8 cellular contexts compared by ENCODE assay signal in the genomic region with DNA sequence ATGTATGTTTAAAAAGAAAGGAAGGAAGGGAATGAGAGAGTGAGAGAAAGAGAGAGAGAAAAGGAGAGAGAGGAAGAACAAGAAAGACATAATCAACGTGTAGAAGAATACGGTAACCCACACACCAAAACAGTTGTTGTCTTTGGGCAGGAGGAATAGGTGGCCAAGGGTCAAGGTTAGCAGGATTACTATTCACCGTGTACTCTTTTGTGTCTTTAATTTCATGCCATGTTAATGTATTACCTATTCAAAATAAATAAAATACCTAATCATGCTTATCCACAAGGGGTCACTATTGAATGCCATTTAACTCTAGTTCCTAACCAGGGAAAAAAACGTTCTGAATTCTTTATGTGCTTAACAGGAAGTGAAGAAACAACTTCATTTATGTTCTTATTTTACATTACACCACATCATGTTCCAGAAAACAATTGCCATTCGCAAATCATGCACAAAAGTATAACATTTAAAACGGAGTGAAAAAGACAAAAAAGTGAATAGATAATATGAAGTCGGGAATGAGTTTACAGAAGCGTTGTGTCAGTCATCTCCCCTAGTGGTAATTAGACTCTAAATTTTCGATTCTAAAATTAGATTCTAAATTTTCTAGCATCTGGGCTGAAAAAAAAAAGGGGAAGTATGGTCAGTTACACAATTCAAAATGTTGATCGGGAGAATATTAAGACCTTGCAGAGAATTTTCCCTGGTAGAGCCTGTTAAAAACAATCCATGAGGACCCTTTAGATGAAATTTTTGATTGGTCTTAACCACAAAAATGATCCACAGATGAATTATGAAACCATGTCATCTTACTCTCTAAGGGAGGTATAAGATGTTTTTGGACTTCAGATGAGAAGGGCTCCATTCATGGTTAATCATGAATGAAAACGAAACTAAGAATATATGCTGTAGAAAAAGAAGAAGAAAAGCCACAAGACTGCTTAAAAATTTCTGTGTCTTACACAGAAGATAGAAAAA. TPM values are rescaled to one million over a fixed set of nuclear protein-coding genes. Genes with fewer than 3 reads are reported as not detected.
DNase-seq lines count a peak whose midpoint lies in the region; ATAC-seq and TF ChIP-seq lines count a peak whose summit lies in the region.

No MANE protein-coding gene starts in this region.

- DNase-seq in activated CD4-positive, alpha-beta T cell treated with anti-CD3 and anti-CD28 coated beads for 36 hours, result no peak
- no peak for DNase-seq in activated CD4-positive, alpha-beta T cell treated with anti-CD3 and anti-CD28 coated beads, Interleukin-2, amount 50 U/mL, for 48 hours
- peak; percentile 76 for DNase-seq in H4 (ENCODE audit: low spot score)
- peak; percentile 74 for DNase-seq in Jurkat, Clone E6-1 (ENCODE audit: low read depth, low spot score)
- DNase-seq in NOMO-1 treated with dmso at 0.1 percent for 144 hours (lab: John Stamatoyannopoulos, UW; ENCODE audit: unreplicated experiment), result peak; percentile 86
- peak; percentile 82 for DNase-seq in iris pigment epithelial cell (ENCODE audit: low read depth)
- no peak for DNase-seq in stimulated activated effector memory CD8-positive, alpha-beta T cell treated with anti-CD3 and anti-CD28 coated beads, Interleukin-12 subunit alpha, Interleukin-12 subunit beta, amount 100 ng/mL, for 72 hours (ENCODE audit: low spot score in 2 of 2)

- peaks cover 3% of the 10 kb centered on the region for H3K27me3 Mint-ChIP-seq in activated CD4-positive, alpha-beta T cell treated with anti-CD3 and anti-CD28 coated beads for 36 hours
- peaks cover 14% of the 10 kb centered on the region for H3K27me3 Mint-ChIP-seq in brain

- peak; percentile 77 for ATAC-seq in activated CD4-positive, alpha-beta T cell treated with anti-CD3 and anti-CD28 coated beads for 36 hours
- ATAC-seq in stimulated activated effector memory CD8-positive, alpha-beta T cell treated with anti-CD3 and anti-CD28 coated beads, Interleukin-12 subunit alpha, Interleukin-12 subunit beta, amount 100 ng/mL, for 72 hours, result peak; percentile 81

- no peaks in the 10 kb centered on the region for H3K9me3 Mint-ChIP-seq in activated CD4-positive, alpha-beta T cell treated with anti-CD3 and anti-CD28 coated beads for 36 hours (ENCODE audit: low read depth)
- no peaks in the 10 kb centered on the region for H3K9me3 Mint-ChIP-seq in brain
- H3K9me3 Mint-ChIP-seq in stimulated activated effector memory CD8-positive, alpha-beta T cell treated with anti-CD3 and anti-CD28 coated beads, Interleukin-12 subunit alpha, Interleukin-12 subunit beta, amount 100 ng/mL, for 72 hours, result no peaks in the 10 kb centered on the region

- POLR2A ChIA-PET in activated CD4-positive, alpha-beta T cell treated with anti-CD3 and anti-CD28 coated beads for 36 hours (lab: Charles Lee), result no interaction called here

- TF ChIP-seq CTCF in brain (conservative IDR thresholded peaks at IDR 0.05), result peak; percentile 71 to 77

- H3K36me3 Mint-ChIP-seq in activated CD4-positive, alpha-beta T cell treated with anti-CD3 and anti-CD28 coated beads for 36 hours (ENCODE audit: low read depth), result no peaks in the 10 kb centered on the region
- no peaks in the 10 kb centered on the region for H3K36me3 Mint-ChIP-seq in brain
- H3K36me3 Mint-ChIP-seq in stimulated activated effector memory CD8-positive, alpha-beta T cell treated with anti-CD3 and anti-CD28 coated beads, Interleukin-12 subunit alpha, Interleukin-12 subunit beta, amount 100 ng/mL, for 72 hours, result no peaks in the 10 kb centered on the region

- H3K4me3 Mint-ChIP-seq in activated CD4-positive, alpha-beta T cell treated with anti-CD3 and anti-CD28 coated beads for 36 hours, result peak overlapping the region; percentile 84
- peak overlapping the region; percentile 81 to 94 (median 85) for H3K4me3 Mint-ChIP-seq in brain
- H3K4me3 Mint-ChIP-seq in stimulated activated effector memory CD8-positive, alpha-beta T cell treated with anti-CD3 and anti-CD28 coated beads, Interleukin-12 subunit alpha, Interleukin-12 subunit beta, amount 100 ng/mL, for 72 hours, result peak overlapping the region; percentile 72

- CTCF ChIA-PET in activated CD4-positive, alpha-beta T cell treated with anti-CD3 and anti-CD28 coated beads for 36 hours (lab: Charles Lee), result interaction anchor here (0.5 to 1.4 kb wide), 15 partner anchors 9 to 467 kb away, joined by 3 to 12 read pairs (median 3); a partner anchor contains a TSS

- peaks cover 30% of the 10 kb centered on the region for H3K4me1 Mint-ChIP-seq in activated CD4-positive, alpha-beta T cell treated with anti-CD3 and anti-CD28 coated beads for 36 hours
- H3K4me1 Mint-ChIP-seq in brain, result peaks cover 14% of the 10 kb centered on the region
- peaks cover 8% of the 10 kb centered on the region for H3K4me1 Mint-ChIP-seq in stimulated activated effector memory CD8-positive, alpha-beta T cell treated with anti-CD3 and anti-CD28 coated beads, Interleukin-12 subunit alpha, Interleukin-12 subunit beta, amount 100 ng/mL, for 72 hours

- H3K4me3 ChIP-seq in Jurkat, Clone E6-1 (ENCODE audit: low read length), result peak overlapping the region; percentile 56

- H3K27ac Mint-ChIP-seq in activated CD4-positive, alpha-beta T cell treated with anti-CD3 and anti-CD28 coated beads for 36 hours, result peak overlapping the region; percentile 98
- H3K27ac Mint-ChIP-seq in brain, result peak overlapping the region in 4 of 5 experiments; percentile 39 to 89 (median 58)
- H3K27ac Mint-ChIP-seq in stimulated activated effector memory CD8-positive, alpha-beta T cell treated with anti-CD3 and anti-CD28 coated beads, Interleukin-12 subunit alpha, Interleukin-12 subunit beta, amount 100 ng/mL, for 72 hours, result peak overlapping the region; percentile 74

- intact Hi-C loops in activated CD4-positive, alpha-beta T cell treated with anti-CD3 and anti-CD28 coated beads for 36 hours (cut with DNase I, micrococcal nuclease), result loop anchor here (1.0 to 5.0 kb wide), 15 partner anchors 11 to 485 kb away; a partner anchor contains a TSS

RNA-seq across cellular contexts. Expression of a gene that starts 0.7 kb away (rescaled TPM):
- total RNA-seq in activated CD4-positive, alpha-beta T cell treated with anti-CD3 and anti-CD28 coated beads for 36 hours, result under 1 TPM in 1 of 2 experiments, not detected in 1; 0.33 TPM
- 0.12 and 2.6 TPM in 2 replicates for total RNA-seq in H4 (2014; rRNA removed; shearing (Covaris generic))
- not detected for polyA plus RNA-seq in Jurkat, Clone E6-1 (2012; ENCODE audit: insufficient read depth, insufficient read length)
- polyA plus RNA-seq in brain (ENCODE audit: insufficient read depth, low read depth, low replicate concordance), result not detected

RNA-seq across cellular contexts. Expression of a gene that starts 11.9 kb away (rescaled TPM):
- 10 to 100 TPM; 80.2 to 94.3 TPM for total RNA-seq in activated CD4-positive, alpha-beta T cell treated with anti-CD3 and anti-CD28 coated beads for 36 hours
- total RNA-seq in H4 (2014; rRNA removed; shearing (Covaris generic)), result 145 and 163 TPM in 2 replicates
- polyA plus RNA-seq in Jurkat, Clone E6-1 (2012; ENCODE audit: insufficient read depth, insufficient read length), result 157 TPM
- polyA plus RNA-seq in brain (ENCODE audit: insufficient read depth, low read depth, low replicate concordance), result 81.5 TPM

Comparison
In these comparisons a context has a peak if more than half of its experiments do, and no peak if none do; other contexts are left out.
1. DNase-seq: peak in H4 (single experiment), Jurkat, Clone E6-1 (single experiment), NOMO-1 treated with dmso at 0.1 percent for 144 hours (single experiment) and iris pigment epithelial cell (single experiment); none in activated CD4-positive, alpha-beta T cell treated with anti-CD3 and anti-CD28 coated beads for 36 hours (single experiment), activated CD4-positive, alpha-beta T cell treated with anti-CD3 and anti-CD28 coated beads, Interleukin-2, amount 50 U/mL, for 48 hours (0 of 2) and stimulated activated effector memory CD8-positive, alpha-beta T cell treated with anti-CD3 and anti-CD28 coated beads, Interleukin-12 subunit alpha, Interleukin-12 subunit beta, amount 100 ng/mL, for 72 hours (0 of 2).
2. Peak in every context shown above with its lines, with median percentiles within 50 percentile points of each other: H3K27ac Mint-ChIP-seq and H3K4me3 Mint-ChIP-seq.